In genomic region chr1:234620272-234620711, GRCh38 we compare ENCODE assay signal across 10 cellular contexts. TPM values are rescaled to one million over a fixed set of nuclear protein-coding genes. Genes with fewer than 3 reads are reported as not detected.
DNase-seq lines count a peak whose midpoint lies in the region; TF ChIP-seq lines count a peak whose summit lies in the region.
"Had no signal": no experiment of that assay in that cellular context is flagged by ENCODE, and none has a peak within 500 bp of the region (broad histone marks: within the 10 kb centered on the region; RNA-seq: fewer than 3 reads in every experiment).

No MANE protein-coding gene starts in this region.

- no peak for TF ChIP-seq EP300 in stomach (IDR thresholded peaks at IDR 0.05)

- peak overlapping the region; percentile 42; the same call in 1 of the 2 replicates for H3K4me2 ChIP-seq in OCI-LY1 (ENCODE audit: low read length)

- H3K9ac ChIP-seq in OCI-LY1 (ENCODE audit: low read length), result peak overlapping the region; percentile 23; the same call in 1 of the 2 replicates

- H3K27ac ChIP-seq in OCI-LY1 (ENCODE audit: low read depth, low read length, poor library complexity, severe bottlenecking) (no peak overlapping the region), stomach (peak overlapping the region in 4 of 5 donors; percentile 49 to 65 (median 60))

- no peaks in the 10 kb centered on the region for H4K20me1 ChIP-seq in OCI-LY1 (ENCODE audit: insufficient read depth, low read length)

- H3K36me3 ChIP-seq in OCI-LY1 (ENCODE audit: insufficient read depth, low read length) (no peaks in the 10 kb centered on the region), stomach (no peaks in the 10 kb centered on the region)

- WGBS in stomach, 5 donors, result 42 to 58% (median 46%) methylated on average over 4 of the region's 4 CpGs

- H3K79me2 ChIP-seq in OCI-LY1 (ENCODE audit: insufficient read depth, low read length), result no peaks in the 10 kb centered on the region

- intact Hi-C loops in stomach (cut with DNase I; ENCODE audit: low total_unique reads), result loop anchor here (10.0 kb wide), 1 partner anchor 85 kb away; no protein-coding TSS in a partner anchor

- TF ChIP-seq CTCF in OCI-LY1 (IDR thresholded peaks at IDR 0.05; ENCODE audit: low read length) (no peak), stomach (IDR thresholded peaks at IDR 0.05) (peak in 1 of 7 experiments; percentile 18)

- H3K9me2 ChIP-seq in OCI-LY1 (ENCODE audit: low read depth, low read length), result no peaks in the 10 kb centered on the region

- H3F3A ChIP-seq in OCI-LY1 (ENCODE audit: insufficient read depth, low read length), result no peaks in the 10 kb centered on the region

- H3K27me3 ChIP-seq in OCI-LY1 (ENCODE audit: insufficient read depth, low read length) (no peaks in the 10 kb centered on the region), stomach (no peaks in the 10 kb centered on the region)

- peak; percentile 73 for DNase-seq in NCI-H2171 treated with DMSO at 0.1 percent for 48 hours (lab: John Stamatoyannopoulos, UW)
- no peak for DNase-seq in NCI-H2171 (lab: John Stamatoyannopoulos, UW)
- DNase-seq in kidney glomerular epithelial cell (lab: John Stamatoyannopoulos, UW), result peak; percentile 72
- DNase-seq in stomach, result no peak
- DNase-seq in NCI-H1436 (lab: John Stamatoyannopoulos, UW), result no peak
- DNase-seq in NCI-H1048 (lab: John Stamatoyannopoulos, UW), result no peak
- no peak for DNase-seq in T-helper 9 cell
- DNase-seq: activated naive CD4-positive, alpha-beta T cell treated with anti-CD3 and anti-CD28 coated beads for 36 hours; stimulated activated CD4-positive, alpha-beta T cell treated with anti-CD3 and anti-CD28 coated beads, Interleukin-2, amount 100 ng/mL, for 24 hours had no signal

- peaks cover 43% of the 10 kb centered on the region for H3K4me1 ChIP-seq in OCI-LY1 (ENCODE audit: insufficient read depth, low read length, severe bottlenecking)
- peaks cover 8 to 70% (median 35%) of the 10 kb centered on the region in 4 donors for H3K4me1 ChIP-seq in stomach

- no peak overlapping the region for H2AFZ ChIP-seq in OCI-LY1 (ENCODE audit: low read length)

- H3K4me3 ChIP-seq in OCI-LY1 (ENCODE audit: low read depth, low read length, poor library complexity, severe bottlenecking), result no peak overlapping the region
- no peak overlapping the region for H3K4me3 ChIP-seq in stomach

- no peak for TF ChIP-seq POLR2A in stomach (IDR thresholded peaks at IDR 0.05)

- H3K9me3 ChIP-seq in OCI-LY1 (ENCODE audit: low read length) (no peaks in the 10 kb centered on the region), stomach (no peaks in the 10 kb centered on the region)

RNA-seq across cellular contexts. Expression of gene IRF2BP2, which starts 10.3 kb away (rescaled TPM):
- 100 to 1,000 TPM in 2 of 5 donors, 10 to 100 TPM in 3; 58.3 to 218 (median 81.1) TPM for total RNA-seq in stomach
- polyA plus RNA-seq in stomach, result 10 to 100 TPM; 39.6 to 57.0 (median 51.5) TPM

Comparison
In these comparisons a context has a peak if more than half of its experiments do, and no peak if none do; other contexts are left out.
1. DNase-seq: peak in NCI-H2171 treated with DMSO at 0.1 percent for 48 hours (single experiment) and kidney glomerular epithelial cell (single experiment); none in NCI-H2171 (single experiment), stomach (single experiment), NCI-H1436 (single experiment), NCI-H1048 (single experiment) and T-helper 9 cell (single experiment).